Comparison of ENCODE assay signal across 31 cellular contexts in the genomic region with DNA sequence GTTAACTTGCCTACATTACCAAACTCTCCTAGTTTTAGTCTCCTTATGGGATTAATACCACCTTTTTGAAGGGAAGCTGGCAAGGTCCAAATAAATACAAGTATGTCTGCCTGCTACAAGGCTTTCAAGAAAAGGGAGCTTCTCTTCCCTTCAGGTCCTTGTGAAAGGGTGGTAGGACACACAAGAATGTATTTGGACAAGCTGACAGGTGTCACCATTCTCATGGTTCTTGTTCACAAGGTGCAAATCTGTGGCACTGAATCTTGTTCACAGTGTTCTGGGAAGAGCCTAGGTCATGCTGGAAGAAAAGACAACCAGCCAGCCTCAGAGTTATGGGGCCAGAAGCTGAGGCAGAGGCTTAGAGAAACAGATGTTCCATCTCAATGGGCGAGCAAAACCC. TPM values are rescaled to one million over a fixed set of nuclear protein-coding genes. Genes with fewer than 3 reads are reported as not detected.
"Had no signal": no experiment of that assay in that cellular context is flagged by ENCODE, and none has a peak within 500 bp of the region (broad histone marks: within the 10 kb centered on the region; RNA-seq: fewer than 3 reads in every experiment).

No MANE protein-coding gene starts in this region.

- ATAC-seq: activated CD8-positive, alpha-beta T cell treated with anti-CD3 and anti-CD28 coated beads for 36 hours; activated naive CD8-positive, alpha-beta T cell treated with anti-CD3 and anti-CD28 coated beads, Interleukin-2, amount 50 U/mL, for 24 hours; activated T-cell treated with anti-CD3 and anti-CD28 coated beads, Interleukin-2, amount 50 U/mL, for 4 hours; activated T-cell treated with anti-CD3 and anti-CD28 coated beads, Interleukin-2, amount 50 U/mL, for 72 hours; activated T-helper 17 cell treated with anti-CD3 and anti-CD28 coated beads, Interleukin-2, amount 50 U/mL, for 72 hours had no signal

- H3K4me1 ChIP-seq: ascending aorta had no signal

- FAIRE-seq: TTC549 had no signal

- H3K4me3 ChIP-seq: ascending aorta, cardiac muscle cell had no signal

- H3K27ac ChIP-seq: ascending aorta, cardiac muscle cell, VCaP had no signal

- H3K9me3 ChIP-seq: ascending aorta had no signal

- DNase-seq: activated B cell treated with CpG ODN at 0.5 μM for 24 hours; activated CD4-positive, alpha-beta memory T cell treated with anti-CD3 and anti-CD28 coated beads for 36 hours; activated CD4-positive, alpha-beta T cell treated with anti-CD3 and anti-CD28 coated beads for 4 hours; activated CD4-positive, alpha-beta T cell treated with anti-CD3 and anti-CD28 coated beads, Interleukin-2, amount 10 ng/mL, durations not matched to agents 24 days and 14 days; activated CD4-positive, alpha-beta T cell treated with anti-CD3 and anti-CD28 coated beads, Interleukin-2, amount 50 U/mL, for 1 hour; activated CD4-positive, alpha-beta T cell treated with anti-CD3 and anti-CD28 coated beads, Interleukin-2, amount 50 U/mL, for 4 hours; activated CD4-positive, CD25-positive, alpha-beta regulatory T cell treated with anti-CD3 and anti-CD28 coated beads, Interleukin-2, amount 50 U/mL, for 72 hours; activated CD8-positive, alpha-beta memory T cell treated with anti-CD3 and anti-CD28 coated beads, Interleukin-2, amount 50 U/mL, for 4 hours; activated CD8-positive, alpha-beta T cell treated with anti-CD3 and anti-CD28 coated beads for 36 hours; activated effector memory CD4-positive, alpha-beta T cell treated with anti-CD3 and anti-CD28 coated beads, Interleukin-2, amount 50 U/mL, for 16 hours; activated naive CD4-positive, alpha-beta T cell treated with anti-CD3 and anti-CD28 coated beads, Interleukin-2, amount 10 ng/mL, durations not matched to agents 7 days and 5 days; activated naive CD4-positive, alpha-beta T cell treated with Interleukin-2 at 50 U/mL for 16 hours; activated naive CD8-positive, alpha-beta T cell treated with anti-CD3 and anti-CD28 coated beads, Interleukin-2, amount 10 ng/mL, durations not matched to agents 7 days and 5 days; activated naive CD8-positive, alpha-beta T cell treated with anti-CD3 and anti-CD28 coated beads, Interleukin-2, amount 50 U/mL, for 24 hours; activated T-cell treated with anti-CD3 and anti-CD28 coated beads for 4 hours; activated T-cell treated with anti-CD3 and anti-CD28 coated beads, Interleukin-2, amount 50 U/mL, for 1 hour; activated T-cell treated with anti-CD3 and anti-CD28 coated beads, Interleukin-2, amount 50 U/mL, for 4 hours; activated T-cell treated with anti-CD3 and anti-CD28 coated beads, Interleukin-2, amount 50 U/mL, for 72 hours; amygdala; anterior cingulate cortex; caudate nucleus; cerebellar nuclear complex; T-helper 1 cell; T-helper 2 cell; T-helper 9 cell had no signal

RNA-seq across cellular contexts. Expression of gene GPC3, which starts 41.9 kb away (rescaled TPM):
- total RNA-seq: activated B cell treated with CpG ODN at 0.5 μM for 24 hours; activated CD8-positive, alpha-beta memory T cell treated with anti-CD3 and anti-CD28 coated beads for 36 hours had no signal
